ENCODE assay signal across 1 cellular context in the genomic region with DNA sequence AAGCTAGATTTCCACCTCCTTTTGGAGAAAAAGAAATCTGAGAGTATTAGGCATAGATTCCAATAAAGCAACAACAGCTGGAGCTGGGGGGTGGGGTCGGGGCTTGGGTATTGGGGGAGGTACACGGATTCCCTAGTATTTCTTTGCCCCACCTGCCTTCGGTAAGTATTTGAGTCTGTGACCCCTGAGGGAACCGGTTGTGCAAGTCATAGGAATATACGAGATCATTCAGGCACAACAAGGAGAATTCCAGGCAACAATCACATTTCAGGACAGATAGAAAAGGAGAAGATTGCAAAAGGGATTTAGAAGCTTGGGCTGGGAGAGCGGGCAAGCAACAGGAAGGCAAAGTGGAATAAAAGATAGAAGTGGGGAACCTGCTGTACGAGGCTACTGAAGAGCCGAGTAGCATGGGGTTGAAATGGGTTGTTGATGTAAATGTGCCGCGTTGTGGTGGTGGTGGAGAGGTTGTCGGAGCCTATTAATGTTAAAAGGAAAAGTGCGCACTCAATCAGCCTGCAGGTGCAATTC.
TF ChIP-seq lines count a peak whose summit lies in the region.

No MANE protein-coding gene starts in this region.

TF ChIP-seq in GM12878, 131 proteins besides CTCF, POLR2A, EP300 and RAD21:
- TF ChIP-seq NFXL1 (IDR thresholded peaks at IDR 0.05; ENCODE audit: borderline replicate concordance): peak; percentile 81
- TF ChIP-seq RELA (IDR thresholded peaks at IDR 0.05; ENCODE audit: borderline replicate concordance, partially characterized antibody): no peak
